Comparison of ENCODE assay signal across 8 cellular contexts in the genomic region with DNA sequence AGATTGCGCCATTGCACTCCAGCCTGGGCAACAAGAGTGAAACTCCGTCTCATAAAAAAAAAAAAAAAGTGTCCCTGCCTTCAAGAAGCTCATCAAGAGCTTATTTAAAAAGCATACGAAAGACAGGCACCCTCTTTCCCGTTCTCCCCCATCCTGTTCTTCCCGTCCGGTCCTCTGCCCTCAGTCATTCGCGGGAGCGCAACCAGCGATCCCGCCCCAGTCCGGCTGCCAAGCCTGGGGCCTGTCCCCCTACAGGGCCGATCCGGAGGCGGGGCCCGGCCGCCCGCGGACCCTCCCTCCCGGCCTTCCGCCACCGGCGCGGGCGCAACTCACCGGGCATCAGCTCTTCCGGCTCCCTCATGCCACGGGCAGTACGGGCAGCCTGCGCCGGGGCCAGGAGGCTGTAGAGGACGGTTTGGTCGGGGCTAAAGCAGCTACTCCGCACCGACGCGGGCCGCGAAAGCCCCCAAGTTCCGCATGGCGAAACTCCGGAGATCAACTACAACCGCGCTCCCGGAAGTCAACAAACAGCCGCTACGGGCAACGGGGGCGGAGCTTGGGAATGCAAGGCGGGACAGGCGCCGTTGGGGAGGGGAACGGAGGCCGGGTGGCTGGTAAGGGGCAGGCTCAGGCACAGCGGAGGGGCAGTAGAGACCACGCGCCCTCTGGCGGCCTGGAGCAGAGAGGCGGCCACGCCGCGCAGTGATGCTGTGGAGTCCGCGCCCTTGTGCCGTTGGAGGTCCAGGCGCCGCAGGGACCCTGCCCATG. TPM values are rescaled to one million over a fixed set of nuclear protein-coding genes. Genes with fewer than 3 reads are reported as not detected.
A peak's percentile ranks its signal among the peaks of the same experiment; 100 is the strongest.
DNase-seq lines count a peak whose midpoint lies in the region; ATAC-seq, FAIRE-seq and TF ChIP-seq lines count a peak whose summit lies in the region.

A gene with protein sequence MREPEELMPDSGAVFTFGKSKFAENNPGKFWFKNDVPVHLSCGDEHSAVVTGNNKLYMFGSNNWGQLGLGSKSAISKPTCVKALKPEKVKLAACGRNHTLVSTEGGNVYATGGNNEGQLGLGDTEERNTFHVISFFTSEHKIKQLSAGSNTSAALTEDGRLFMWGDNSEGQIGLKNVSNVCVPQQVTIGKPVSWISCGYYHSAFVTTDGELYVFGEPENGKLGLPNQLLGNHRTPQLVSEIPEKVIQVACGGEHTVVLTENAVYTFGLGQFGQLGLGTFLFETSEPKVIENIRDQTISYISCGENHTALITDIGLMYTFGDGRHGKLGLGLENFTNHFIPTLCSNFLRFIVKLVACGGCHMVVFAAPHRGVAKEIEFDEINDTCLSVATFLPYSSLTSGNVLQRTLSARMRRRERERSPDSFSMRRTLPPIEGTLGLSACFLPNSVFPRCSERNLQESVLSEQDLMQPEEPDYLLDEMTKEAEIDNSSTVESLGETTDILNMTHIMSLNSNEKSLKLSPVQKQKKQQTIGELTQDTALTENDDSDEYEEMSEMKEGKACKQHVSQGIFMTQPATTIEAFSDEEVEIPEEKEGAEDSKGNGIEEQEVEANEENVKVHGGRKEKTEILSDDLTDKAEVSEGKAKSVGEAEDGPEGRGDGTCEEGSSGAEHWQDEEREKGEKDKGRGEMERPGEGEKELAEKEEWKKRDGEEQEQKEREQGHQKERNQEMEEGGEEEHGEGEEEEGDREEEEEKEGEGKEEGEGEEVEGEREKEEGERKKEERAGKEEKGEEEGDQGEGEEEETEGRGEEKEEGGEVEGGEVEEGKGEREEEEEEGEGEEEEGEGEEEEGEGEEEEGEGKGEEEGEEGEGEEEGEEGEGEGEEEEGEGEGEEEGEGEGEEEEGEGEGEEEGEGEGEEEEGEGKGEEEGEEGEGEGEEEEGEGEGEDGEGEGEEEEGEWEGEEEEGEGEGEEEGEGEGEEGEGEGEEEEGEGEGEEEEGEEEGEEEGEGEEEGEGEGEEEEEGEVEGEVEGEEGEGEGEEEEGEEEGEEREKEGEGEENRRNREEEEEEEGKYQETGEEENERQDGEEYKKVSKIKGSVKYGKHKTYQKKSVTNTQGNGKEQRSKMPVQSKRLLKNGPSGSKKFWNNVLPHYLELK (minus strand): TSS at position 503 of the 768 bp plus-strand sequence. CDS start 142 bp downstream, at position 361.

- H3K27ac Mint-ChIP-seq in immature natural killer cell = peak within 1 kb of the TSS; percentile 93 to 98 (median 97)

- peak within 1 kb of the TSS; percentile 91 to 95 (median 93) for H3K4me3 Mint-ChIP-seq in immature natural killer cell

- H3K27me3 ChIP-seq in bronchial epithelial cell (ENCODE audit: control insufficient read depth, insufficient read depth, low read length) = no peaks in the 10 kb centered on the region

- H3K36me3 Mint-ChIP-seq in immature natural killer cell = no peaks in the 10 kb centered on the region

- no peaks in the 10 kb centered on the region for H3K36me3 ChIP-seq in bronchial epithelial cell (ENCODE audit: control insufficient read depth, insufficient read depth, low read length)

- H3K4me3 ChIP-seq in WI38 (ENCODE audit: low read depth, low read length) (peak within 1 kb of the TSS; percentile 68), bronchial epithelial cell (ENCODE audit: low read depth, low read length) (peak within 1 kb of the TSS; percentile 64)

- DNase-seq in AG08395 (ENCODE audit: low spot score) (peak; percentile 86), NCI-H2196 (lab: John Stamatoyannopoulos, UW; ENCODE audit: unreplicated experiment) (peak; percentile 79), bronchial epithelial cell (ENCODE audit: low read depth) (peak; percentile 78), immature natural killer cell (peak; percentile 91 to 93 (median 93)), smooth muscle cell of the brain vasculature (ENCODE audit: low read depth, low spot score) (peak; percentile 78)

- no peak for FAIRE-seq in bronchial epithelial cell (lab: Jason Lieb, UNC)

- peaks cover 5 to 7% (median 7%) of the 10 kb centered on the region in 3 donors for H3K27me3 Mint-ChIP-seq in immature natural killer cell (ENCODE audit: low read depth in 3 of 3)

- peaks cover 22 to 33% of the 10 kb centered on the region in 2 donors for H3K4me1 Mint-ChIP-seq in immature natural killer cell

- ATAC-seq in GM18873 (IDR thresholded peaks at IDR 0.05; ENCODE audit: low FRiP score, unreplicated experiment) (peak; percentile 92), HG03139 (IDR thresholded peaks at IDR 0.05; ENCODE audit: unreplicated experiment) (peak; percentile 95)

- TF ChIP-seq CTCF in WI38 (IDR thresholded peaks at IDR 0.05; ENCODE audit: low read depth, low read length) = peak; percentile 63
- peak; percentile 91 for TF ChIP-seq CTCF in bronchial epithelial cell (IDR thresholded peaks at IDR 0.05; ENCODE audit: insufficient read depth, low read length, severe bottlenecking)

- no peaks in the 10 kb centered on the region for H3K9me3 Mint-ChIP-seq in immature natural killer cell

RNA-seq across cellular contexts. Expression of the gene that starts here (rescaled TPM):
- total RNA-seq in bronchial epithelial cell = 6.5 and 8.2 TPM in 2 replicates
- polyA plus RNA-seq in immature natural killer cell = 1 to 10 TPM; 4.2 to 7.2 (median 4.4) TPM

Comparison
In these comparisons a context has a peak if more than half of its experiments do, and no peak if none do; other contexts are left out.
1. Peak in every context shown above with its lines: DNase-seq, ATAC-seq and H3K4me3 ChIP-seq.